ENCODE assay signal across 22 cellular contexts in the genomic region with DNA sequence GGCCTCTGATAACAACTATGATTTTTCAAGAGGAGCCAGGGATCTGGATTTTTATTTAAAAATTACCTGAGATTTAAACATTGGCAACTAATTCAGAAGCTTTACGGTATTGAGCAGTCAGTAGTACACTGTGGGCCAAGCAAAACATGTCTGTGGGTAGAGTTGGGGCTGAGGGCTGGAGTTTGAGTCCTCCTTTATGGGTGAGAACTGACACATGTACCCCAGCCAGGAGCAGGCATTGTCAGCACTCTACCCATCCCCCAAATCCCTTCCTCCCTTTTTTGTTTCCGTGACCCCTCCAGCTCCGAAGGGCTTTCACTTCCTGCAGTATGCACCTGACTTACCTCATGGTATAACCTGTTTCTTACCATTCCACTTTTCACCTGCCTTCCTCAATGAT.
DNase-seq lines count a peak whose midpoint lies in the region; ATAC-seq and TF ChIP-seq lines count a peak whose summit lies in the region.
"Had no signal": no experiment of that assay in that cellular context is flagged by ENCODE, and none has a peak within 500 bp of the region (broad histone marks: within the 10 kb centered on the region; RNA-seq: fewer than 3 reads in every experiment).

No MANE protein-coding gene starts in this region.

- no peak overlapping the region for H3K23ac ChIP-seq in mesenchymal stem cell (ENCODE audit: low read length in 2 of 2)

- peaks cover 0 to 2% (median 0%) of the 10 kb centered on the region in 5 donors for H3K27me3 Mint-ChIP-seq in naive thymus-derived CD8-positive, alpha-beta T cell

- no peak overlapping the region for H3K4me3 Mint-ChIP-seq in naive thymus-derived CD8-positive, alpha-beta T cell
- H3K4me3 Mint-ChIP-seq: activated CD8-positive, alpha-beta T cell treated with anti-CD3 and anti-CD28 coated beads, Interleukin-2, amount 10 ng/mL, durations not matched to agents 7 days and 5 days; IgD-negative memory B cell had no signal

- H4K91ac ChIP-seq in mesenchymal stem cell (ENCODE audit: low read length), result no peak overlapping the region

- peaks cover 0 to 4% (median 0%) of the 10 kb centered on the region in 4 donors for H3K4me1 Mint-ChIP-seq in naive thymus-derived CD8-positive, alpha-beta T cell
- H3K4me1 Mint-ChIP-seq: IgD-negative memory B cell had no signal

- no peak overlapping the region for H3K4me2 ChIP-seq in mesenchymal stem cell (ENCODE audit: low read length, poor library complexity, severe bottlenecking)

- H3K79me1 ChIP-seq in mesenchymal stem cell (replicated peaks; ENCODE audit: low read length, poor library complexity, severe bottlenecking), result no peaks in the 10 kb centered on the region

- no peak overlapping the region for H2BK12ac ChIP-seq in mesenchymal stem cell (ENCODE audit: low read length in 2 of 2)

- no peak overlapping the region for H3K18ac ChIP-seq in mesenchymal stem cell (ENCODE audit: low read depth in 1 of 2, low read length in 2 of 2)

- no peak overlapping the region for H2BK120ac ChIP-seq in mesenchymal stem cell (ENCODE audit: low read depth, low read length)

- 74 to 87% (median 82%) methylated on average over 3 of the region's 3 CpGs for WGBS in adipose tissue, 3 donors
- 100% methylated on average over 3 of the region's 3 CpGs for WGBS in mesenchymal stem cell

- H4K8ac ChIP-seq in mesenchymal stem cell (ENCODE audit: low read length), result no peak overlapping the region

- H2BK15ac ChIP-seq in mesenchymal stem cell (ENCODE audit: low read depth, poor library complexity, severe bottlenecking), result no peak overlapping the region

- H3K9me3 ChIP-seq in AG04450 (ENCODE audit: control insufficient read depth, insufficient read depth, low read length) (peaks cover 5% of the 10 kb centered on the region; the same call in 1 of the 2 replicates), mesenchymal stem cell (ENCODE audit: control insufficient read depth, low read length) (no peaks in the 10 kb centered on the region), skeletal muscle tissue (ENCODE audit: control insufficient read depth in 3 of 3, low read length in 3 of 3) (peaks cover 0 to 5% (median 0%) of the 10 kb centered on the region in 3 donors)
- H3K9me3 ChIP-seq: MG63 had no signal

- no peak overlapping the region for H2AFZ ChIP-seq in mesenchymal stem cell (ENCODE audit: low read depth, low read length)

- CTCF ChIA-PET in AG04450 (lab: Charles Lee), result interaction anchor here (2.0 kb wide), 1 partner anchor 58 kb away, joined by 9 read pairs; no protein-coding TSS in a partner anchor

- no peak overlapping the region for H2BK5ac ChIP-seq in mesenchymal stem cell (ENCODE audit: low read depth, low read length, poor library complexity, severe bottlenecking)

- POLR2A ChIA-PET in AG04450 (lab: Yijun Ruan, JAX), result interaction anchor here (1.2 to 2.1 kb wide), 6 partner anchors 13 to 155 kb away, joined by 3 to 19 read pairs (median 4); a partner anchor contains a TSS
- POLR2A ChIA-PET in naive thymus-derived CD8-positive, alpha-beta T cell (lab: Charles Lee), result no interaction called here

- DNase-seq in AG04450 (ENCODE audit: low read depth, low spot score) (no peak), mesenchymal stem cell (no peak), globus pallidus (ENCODE audit: low spot score) (no peak), substantia nigra (lab: John Stamatoyannopoulos, UW) (no peak), CD1c-positive myeloid dendritic cell (ENCODE audit: extremely low spot score) (no peak)
- no peak for DNase-seq in naive thymus-derived CD8-positive, alpha-beta T cell
- DNase-seq: activated CD4-positive, CD25-positive, alpha-beta regulatory T cell; activated CD8-positive, alpha-beta T cell treated with anti-CD3 and anti-CD28 coated beads, Interleukin-2, amount 10 ng/mL, durations not matched to agents 7 days and 5 days; activated T-cell treated with anti-CD3 and anti-CD28 coated beads, Interleukin-2, amount 50 U/mL, for 1 hour; amygdala; C1 segment of cervical spinal cord; central memory CD4-positive, alpha-beta T cell; effector CD4-positive, alpha-beta T cell; NCI-H1436; NCI-H524; stimulated activated CD4-positive, alpha-beta T cell treated with anti-CD3 and anti-CD28 coated beads, Interleukin-2, amount 100 ng/mL, for 24 hours; stimulated activated naive CD8-positive, alpha-beta T cell treated with anti-CD3 and anti-CD28 coated beads, Interleukin-15, Interleukin-2, amounts not matched to agents 100 U/mL and 50 U/mL, for 24 hours had no signal

- peaks cover 9% of the 10 kb centered on the region for H3K4me1 ChIP-seq in mesenchymal stem cell (ENCODE audit: control insufficient read depth, insufficient read depth, low read depth, low read length)
- H3K4me1 ChIP-seq in skeletal muscle tissue (ENCODE audit: control insufficient read depth in 3 of 3, insufficient read depth in 3 of 3, low read length in 3 of 3), result peaks cover 17 to 19% (median 19%) of the 10 kb centered on the region in 3 donors

- no peak for ATAC-seq in naive thymus-derived CD8-positive, alpha-beta T cell
- ATAC-seq: activated CD8-positive, alpha-beta T cell treated with anti-CD3 and anti-CD28 coated beads, Interleukin-2, amount 10 ng/mL, durations not matched to agents 7 days and 5 days; stimulated activated naive CD8-positive, alpha-beta T cell treated with anti-CD3 and anti-CD28 coated beads, Interleukin-15, Interleukin-2, amounts not matched to agents 100 U/mL and 50 U/mL, for 24 hours had no signal

- H3K27ac ChIP-seq in AG04450 (ENCODE audit: low read depth, low read length), result peak overlapping the region; percentile 95
- peak overlapping the region; percentile 74 for H3K27ac ChIP-seq in adipose tissue (ENCODE audit: low read depth, low read length)
- H3K27ac ChIP-seq in mesenchymal stem cell (ENCODE audit: low read length, poor library complexity, severe bottlenecking), result no peak overlapping the region
- H3K27ac ChIP-seq in skeletal muscle tissue (ENCODE audit: low read depth, low read length), result peak overlapping the region; percentile 53
- H3K27ac ChIP-seq in substantia nigra (ENCODE audit: low read depth, low read length, poor library complexity, severe bottlenecking), result no peak overlapping the region
- H3K27ac ChIP-seq: HL-60 had no signal

- H3K9ac ChIP-seq in mesenchymal stem cell (ENCODE audit: low read length) (peak overlapping the region; percentile 87), skeletal muscle tissue (ENCODE audit: low read depth in 1 of 3, low read length in 3 of 3) (no peak overlapping the region)

- no peak overlapping the region for H3K14ac ChIP-seq in mesenchymal stem cell (ENCODE audit: low read length in 2 of 2)

- no peaks in the 10 kb centered on the region for H3K36me3 Mint-ChIP-seq in naive thymus-derived CD8-positive, alpha-beta T cell

- no peaks in the 10 kb centered on the region for H3K27me3 ChIP-seq in AG04450 (ENCODE audit: control insufficient read depth, insufficient read depth, low read length)
- H3K27me3 ChIP-seq in mesenchymal stem cell (ENCODE audit: control insufficient read depth in 1 of 2, insufficient read depth in 1 of 2, low read length in 2 of 2), result no peaks in the 10 kb centered on the region
- H3K27me3 ChIP-seq in skeletal muscle tissue (ENCODE audit: control insufficient read depth in 3 of 3, insufficient read depth in 3 of 3, low read length in 3 of 3), result no peaks in the 10 kb centered on the region
- H3K27me3 ChIP-seq: MG63 had no signal

- H2AK5ac ChIP-seq in mesenchymal stem cell (ENCODE audit: low read length, severe bottlenecking), result no peak overlapping the region

- H3K27ac Mint-ChIP-seq in naive thymus-derived CD8-positive, alpha-beta T cell, result no peak overlapping the region
- H3K27ac Mint-ChIP-seq: activated CD8-positive, alpha-beta T cell treated with anti-CD3 and anti-CD28 coated beads, Interleukin-2, amount 10 ng/mL, durations not matched to agents 7 days and 5 days had no signal

- H3K4me3 ChIP-seq in AG04450 (ENCODE audit: low read depth, low read length) (no peak overlapping the region), mesenchymal stem cell (ENCODE audit: insufficient read depth in 1 of 2, low read depth in 1 of 2, low read length in 2 of 2) (peak overlapping the region in 1 of 2 experiments; percentile 69), skeletal muscle tissue (ENCODE audit: low read length in 3 of 3) (no peak overlapping the region)
- H3K4me3 ChIP-seq: MG63 had no signal

- peaks cover 0 to 1% (median 0%) of the 10 kb centered on the region in 9 donors for H3K9me3 Mint-ChIP-seq in naive thymus-derived CD8-positive, alpha-beta T cell

- H3K36me3 ChIP-seq in mesenchymal stem cell (ENCODE audit: control insufficient read depth in 1 of 2, insufficient read depth in 2 of 2, low read depth in 1 of 2, low read length in 2 of 2) (no peaks in the 10 kb centered on the region), skeletal muscle tissue (ENCODE audit: control insufficient read depth in 3 of 3, insufficient read depth in 3 of 3, low read length in 3 of 3) (no peaks in the 10 kb centered on the region)
- H3K36me3 ChIP-seq: MG63 had no signal

- TF ChIP-seq CTCF in AG04450 (IDR thresholded peaks at IDR 0.05; ENCODE audit: low read depth, low read length), result no peak

- no peak overlapping the region for H3K4ac ChIP-seq in mesenchymal stem cell (ENCODE audit: low read depth in 1 of 2, low read length in 2 of 2)

Comparison
In these comparisons a context has a peak if more than half of its experiments do, and no peak if none do; other contexts are left out.
1. H3K27ac ChIP-seq: peak in AG04450 (single experiment), adipose tissue (single experiment) and skeletal muscle tissue (single experiment); none in mesenchymal stem cell (single experiment) and substantia nigra (single experiment).